ENCODE assay signal across 18 cellular contexts in the genomic region with DNA sequence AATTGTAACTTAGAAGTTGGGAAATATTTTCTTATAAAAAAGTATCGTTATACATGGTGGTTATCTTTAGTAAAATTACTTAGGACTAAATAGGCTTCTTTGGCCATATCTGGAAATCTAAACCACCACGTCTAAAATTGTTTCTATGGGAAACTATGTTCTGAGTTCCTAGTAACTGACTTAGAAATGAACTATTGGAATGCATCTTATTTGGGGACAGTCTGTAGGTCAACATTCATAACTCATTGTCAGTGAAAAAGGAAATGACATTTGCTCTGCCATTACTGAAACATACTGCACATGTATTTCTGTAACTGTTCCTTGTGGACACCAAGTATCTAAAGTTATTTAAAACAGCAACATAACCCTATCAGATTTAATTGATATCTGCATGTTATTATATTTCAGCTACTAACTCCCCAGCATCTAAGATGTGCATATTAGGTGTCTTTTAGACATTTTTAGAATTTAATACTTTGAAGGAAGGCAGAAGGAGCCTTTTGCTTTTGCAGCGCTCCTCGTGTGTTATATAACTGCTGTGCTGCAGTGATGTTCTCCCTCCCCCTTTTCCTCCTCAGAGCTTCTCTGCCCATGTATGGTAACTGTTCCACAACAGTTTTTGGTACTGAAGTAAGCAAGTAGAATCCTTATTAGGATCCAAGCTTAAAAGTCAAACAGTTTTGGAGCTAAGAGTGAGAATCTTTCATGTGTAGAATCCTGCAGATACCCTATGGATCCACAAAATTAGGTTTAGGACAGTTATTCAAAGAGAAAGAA. TPM values are rescaled to one million over a fixed set of nuclear protein-coding genes. Genes with fewer than 3 reads are reported as not detected.
DNase-seq lines count a peak whose midpoint lies in the region; ATAC-seq, FAIRE-seq and TF ChIP-seq lines count a peak whose summit lies in the region.
"Had no signal": no experiment of that assay in that cellular context is flagged by ENCODE, and none has a peak within 500 bp of the region (broad histone marks: within the 10 kb centered on the region; RNA-seq: fewer than 3 reads in every experiment).

No MANE protein-coding gene starts in this region.

- peaks cover 0 to 7% (median 1%) of the 10 kb centered on the region in 4 donors for H3K4me1 ChIP-seq in liver (ENCODE audit: control insufficient read depth in 4 of 4, insufficient read depth in 4 of 4, low read length in 3 of 4)
- peaks cover 15% of the 10 kb centered on the region for H3K4me1 ChIP-seq in HepG2 (ENCODE audit: insufficient read depth, low read length)
- H3K4me1 ChIP-seq in ascending aorta: peaks cover 0 to 11% of the 10 kb centered on the region in 2 donors
- H3K4me1 ChIP-seq in mesenchymal stem cell (ENCODE audit: control insufficient read depth, insufficient read depth, low read depth, low read length): no peaks in the 10 kb centered on the region
- H3K4me1 ChIP-seq: right atrium auricular region had no signal

- ATAC-seq in HepG2 (no peak), GM18505 (IDR thresholded peaks at IDR 0.05; ENCODE audit: unreplicated experiment) (no peak)
- ATAC-seq: stimulated activated memory B cell treated with anti-CD40 and anti-IgM and Interleukin-4, amounts not matched to agents 10 μg/mL and 1 μg/mL and 100 μg/mL, for 72 hours had no signal

- H3K4ac ChIP-seq in mesenchymal stem cell (ENCODE audit: low read depth in 1 of 2, low read length in 2 of 2): no peak overlapping the region

- no peak overlapping the region for H3K23ac ChIP-seq in mesenchymal stem cell (ENCODE audit: low read length in 2 of 2)

- H3K9ac ChIP-seq in liver (ENCODE audit: low read depth in 1 of 2, low read length in 2 of 2) (no peak overlapping the region), HepG2 (ENCODE audit: insufficient read depth, low read depth, low read length) (no peak overlapping the region), mesenchymal stem cell (ENCODE audit: low read length) (no peak overlapping the region)

- TF ChIP-seq POLR2A in HepG2 (IDR thresholded peaks at IDR 0.05; ENCODE audit: insufficient read depth in 1 of 2, low read depth in 2 of 2, low read length in 2 of 2): no peak
- no peak for TF ChIP-seq POLR2A in GM18505 (IDR thresholded peaks at IDR 0.05; ENCODE audit: borderline replicate concordance, extremely low read depth, insufficient read depth, insufficient read length)

- POLR2A ChIA-PET in HepG2 (lab: Yijun Ruan, JAX): no interaction called here

- in situ Hi-C loops in HepG2 (cut with HindIII; ENCODE audit: extremely low pct_ligation_motif_present, low pct_unique_long_range_greater_than_20kb): no loop called here

- no peak overlapping the region for H2BK15ac ChIP-seq in mesenchymal stem cell (ENCODE audit: low read depth, poor library complexity, severe bottlenecking)

- H4K8ac ChIP-seq in mesenchymal stem cell (ENCODE audit: low read length): no peak overlapping the region

- H4K91ac ChIP-seq in mesenchymal stem cell (ENCODE audit: low read length): no peak overlapping the region

- H3K18ac ChIP-seq in mesenchymal stem cell (ENCODE audit: low read depth in 1 of 2, low read length in 2 of 2): no peak overlapping the region

- H3K4me2 ChIP-seq in HepG2 (ENCODE audit: low read depth, low read length): no peak overlapping the region
- H3K4me2 ChIP-seq in mesenchymal stem cell (ENCODE audit: low read length, poor library complexity, severe bottlenecking): no peak overlapping the region

- intact Hi-C loops in HepG2 (cut with micrococcal nuclease; ENCODE audit: unreplicated experiment) (no loop called here), ascending aorta (cut with DNase I) (loop anchor here (2.0 kb wide), 1 partner anchor 18 kb away; no protein-coding TSS in a partner anchor)

- H3K14ac ChIP-seq in mesenchymal stem cell (ENCODE audit: low read length in 2 of 2): no peak overlapping the region

- H2AFZ ChIP-seq in HepG2 (ENCODE audit: low read length) (no peak overlapping the region), mesenchymal stem cell (ENCODE audit: low read depth, low read length) (no peak overlapping the region)

- no peak for TF ChIP-seq RAD21 in liver (IDR thresholded peaks at IDR 0.05)
- TF ChIP-seq RAD21 in HepG2 (CRISPR knock-in tag; IDR thresholded peaks at IDR 0.05): no peak

- H3K9me3 Mint-ChIP-seq in nephron: no peaks in the 10 kb centered on the region
- H3K9me3 Mint-ChIP-seq: stimulated activated memory B cell treated with anti-CD40 and anti-IgM and Interleukin-4, amounts not matched to agents 10 μg/mL and 1 μg/mL and 100 μg/mL, for 72 hours had no signal

- no peak for FAIRE-seq in HepG2 (lab: Jason Lieb, UNC)

- no TSS peak for BruUV-seq in HepG2 (replicated peaks; lab: Mats Ljungman, UMichigan)

- H3K36me3 ChIP-seq in liver (ENCODE audit: control insufficient read depth in 4 of 4, insufficient read depth in 3 of 4, low read depth in 1 of 4, low read length in 3 of 4): no peaks in the 10 kb centered on the region
- no peaks in the 10 kb centered on the region for H3K36me3 ChIP-seq in HepG2 (replicated peaks in 1 of 2; ENCODE audit: control insufficient read depth in 1 of 2, insufficient read depth in 2 of 2, low read length in 2 of 2)
- H3K36me3 ChIP-seq in ascending aorta: no peaks in the 10 kb centered on the region
- H3K36me3 ChIP-seq in mesenchymal stem cell (ENCODE audit: control insufficient read depth in 1 of 2, insufficient read depth in 2 of 2, low read depth in 1 of 2, low read length in 2 of 2): no peaks in the 10 kb centered on the region
- H3K36me3 ChIP-seq: heart right ventricle, right atrium auricular region had no signal

- H3K9me3 ChIP-seq in liver (ENCODE audit: control insufficient read depth in 4 of 4, low read length in 3 of 4) (no peaks in the 10 kb centered on the region), HepG2 (ENCODE audit: low read length) (no peaks in the 10 kb centered on the region), ascending aorta (no peaks in the 10 kb centered on the region), mesenchymal stem cell (ENCODE audit: control insufficient read depth, low read length) (no peaks in the 10 kb centered on the region)
- H3K9me3 ChIP-seq: heart right ventricle, right atrium auricular region had no signal

- no peaks in the 10 kb centered on the region for H3K27me3 ChIP-seq in liver (ENCODE audit: control insufficient read depth in 4 of 4, insufficient read depth in 4 of 4, low read length in 3 of 4)
- H3K27me3 ChIP-seq in HepG2 (ENCODE audit: control insufficient read depth in 1 of 2, insufficient read depth in 2 of 2, low read length in 2 of 2): no peaks in the 10 kb centered on the region
- no peaks in the 10 kb centered on the region for H3K27me3 ChIP-seq in ascending aorta
- H3K27me3 ChIP-seq in mesenchymal stem cell (ENCODE audit: control insufficient read depth in 1 of 2, insufficient read depth in 1 of 2, low read length in 2 of 2): peaks cover 0 to 3% of the 10 kb centered on the region in 2 experiments
- H3K27me3 ChIP-seq: heart right ventricle, right atrium auricular region had no signal

- H3K4me3 Mint-ChIP-seq in nephron: no peak overlapping the region
- H3K4me3 Mint-ChIP-seq: stimulated activated memory B cell treated with anti-CD40 and anti-IgM and Interleukin-4, amounts not matched to agents 10 μg/mL and 1 μg/mL and 100 μg/mL, for 72 hours had no signal

- H3K4me1 Mint-ChIP-seq in nephron: peaks cover 16% of the 10 kb centered on the region

- no peaks in the 10 kb centered on the region for H3K79me2 ChIP-seq in HepG2 (ENCODE audit: insufficient read depth, low read length)

- no peak for TF ChIP-seq CTCF in liver (IDR thresholded peaks at IDR 0.05; ENCODE audit: low read depth, low read length, missing input control)
- no peak for TF ChIP-seq CTCF in HepG2 (CRISPR knock-in tag; IDR thresholded peaks at IDR 0.05)
- TF ChIP-seq CTCF in ascending aorta (IDR thresholded peaks at IDR 0.05): no peak
- no peak for TF ChIP-seq CTCF in nephron (IDR thresholded peaks at IDR 0.05; ENCODE audit: unreplicated experiment in 3 of 3)

- CTCF ChIA-PET in HepG2 (lab: Yijun Ruan, JAX; ENCODE audit: low intra/inter-chr PET ratio, low total read pairs): no interaction called here

- no peak overlapping the region for H2BK5ac ChIP-seq in mesenchymal stem cell (ENCODE audit: low read depth, low read length, poor library complexity, severe bottlenecking)

- no peaks in the 10 kb centered on the region for H4K20me1 ChIP-seq in HepG2 (ENCODE audit: insufficient read depth, low read length)

- no peaks in the 10 kb centered on the region for H3K36me3 Mint-ChIP-seq in nephron (ENCODE audit: low read depth)
- H3K36me3 Mint-ChIP-seq: stimulated activated memory B cell treated with anti-CD40 and anti-IgM and Interleukin-4, amounts not matched to agents 10 μg/mL and 1 μg/mL and 100 μg/mL, for 72 hours had no signal

- no peak overlapping the region for H2AK5ac ChIP-seq in mesenchymal stem cell (ENCODE audit: low read length, severe bottlenecking)

- no peak overlapping the region for H2BK120ac ChIP-seq in mesenchymal stem cell (ENCODE audit: low read depth, low read length)

- peak overlapping the region; percentile 80 to 88 (median 87) for H3K27ac Mint-ChIP-seq in nephron

- H3K27ac ChIP-seq in liver (ENCODE audit: low read depth in 1 of 2, low read length in 2 of 2) (no peak overlapping the region), HepG2 (ENCODE audit: extremely low read length, insufficient read depth, low read length) (no peak overlapping the region), ascending aorta (peak overlapping the region; percentile 38 to 60), mesenchymal stem cell (ENCODE audit: low read length, poor library complexity, severe bottlenecking) (no peak overlapping the region)
- H3K27ac ChIP-seq: right atrium auricular region had no signal

- TF ChIP-seq EP300 in HepG2 (IDR thresholded peaks at IDR 0.05; ENCODE audit: low read depth in 2 of 2, low read length in 2 of 2) (no peak), HepG2 (CRISPR knock-in tag; IDR thresholded peaks at IDR 0.05; ENCODE audit: borderline replicate concordance) (no peak)

- no peak for DNase-seq in HepG2 (ENCODE audit: low spot score)
- no peak for DNase-seq in ascending aorta (ENCODE audit: low spot score in 2 of 2)
- DNase-seq in HUDEP-2 (lab: John Stamatoyannopoulos, UW; ENCODE audit: unreplicated experiment in 76 of 76): no peak
- DNase-seq in mesenchymal stem cell: no peak
- no peak for DNase-seq in iPS-NIHi11 (ENCODE audit: low spot score)
- DNase-seq: ACHN; activated naive CD4-positive, alpha-beta T cell treated with anti-CD3 and anti-CD28 coated beads, Interleukin-2, amount 50 U/mL, for 16 hours; cerebellar nuclear complex; DMS153; heart right ventricle; MV-4-11; NK-92 treated with Interleukin-12 subunit alpha and Interleukin-12 subunit beta, amount 100 ng/mL, for 24 hours; SHP77 had no signal

- H2BK12ac ChIP-seq in mesenchymal stem cell (ENCODE audit: low read length in 2 of 2): no peak overlapping the region

- no peaks in the 10 kb centered on the region for H3K79me1 ChIP-seq in mesenchymal stem cell (replicated peaks; ENCODE audit: low read length, poor library complexity, severe bottlenecking)

- WGBS in liver: 68% methylated on average over 4 of the region's 4 CpGs
- 24% methylated on average over 4 of the region's 4 CpGs for WGBS in HepG2 (ENCODE audit: low lambda C conversion rate)
- no CpG with 5 or more reads among the region's 4 CpGs for WGBS in mesenchymal stem cell

- H3K4me3 ChIP-seq in liver (ENCODE audit: low read depth in 1 of 3, low read length in 3 of 3) (no peak overlapping the region), HepG2 (replicated peaks in 1 of 3; ENCODE audit: insufficient read depth in 1 of 3, low read depth in 2 of 3, low read length in 3 of 3) (no peak overlapping the region), ascending aorta (no peak overlapping the region), mesenchymal stem cell (ENCODE audit: insufficient read depth in 1 of 2, low read depth in 1 of 2, low read length in 2 of 2) (no peak overlapping the region)
- H3K4me3 ChIP-seq: heart right ventricle, right atrium auricular region had no signal

- no peaks in the 10 kb centered on the region for H3K27me3 Mint-ChIP-seq in nephron (ENCODE audit: low read depth)
- H3K27me3 Mint-ChIP-seq: stimulated activated memory B cell treated with anti-CD40 and anti-IgM and Interleukin-4, amounts not matched to agents 10 μg/mL and 1 μg/mL and 100 μg/mL, for 72 hours had no signal

RNA-seq across cellular contexts. Expression of a gene that starts 37.2 kb away (rescaled TPM):
- total RNA-seq in liver (10 to 100 TPM; 18.7 to 41.3 TPM), HepG2 (2016; rRNA removed; fragmentation: Illumina TruSeq; extraction: Trizol) (2.4 and 4.5 TPM in 2 replicates), ascending aorta (6.9 TPM)
- polyA plus RNA-seq in liver (1 to 10 TPM; 4.9 to 7.2 TPM), HepG2 (2011; rRNA removed) (2.2 and 2.8 TPM in 2 replicates)
- total RNA-seq in HepG2 (2016; cell fraction: cytosol; rRNA removed; fragmentation: Illumina TruSeq; extraction: Trizol; ENCODE audit: low read depth): 1.2 and 1.4 TPM in 2 replicates
- total RNA-seq in HepG2 (2016; cell fraction: insoluble cytoplasmic fraction; rRNA removed; fragmentation: Illumina TruSeq; extraction: Trizol): 2.7 and 4.5 TPM in 2 replicates
- total RNA-seq in HepG2 (2016; cell fraction: membrane; rRNA removed; fragmentation: Illumina TruSeq; extraction: Trizol): 1.1 and 2.7 TPM in 2 replicates
- total RNA-seq in HepG2 (2016; cell fraction: nucleus; rRNA removed; fragmentation: Illumina TruSeq; extraction: Trizol): 10.8 and 10.9 TPM in 2 replicates
- polyA plus RNA-seq in HepG2 (2011; cell fraction: cytosol; rRNA removed): 1.3 and 2.2 TPM in 2 replicates
- 4.1 and 4.5 TPM in 2 replicates for polyA plus RNA-seq in HepG2 (2011; cell fraction: nucleus; rRNA removed)
- polyA plus RNA-seq in HepG2 (2012): 2.3 and 5.2 TPM in 2 replicates
- 0.16 and 0.25 TPM in 2 replicates for polyA plus RNA-seq in HepG2 (2016; cell fraction: cytosol; fragmentation: Illumina TruSeq; extraction: Trizol; ENCODE audit: low read depth)
- polyA plus RNA-seq in HepG2 (2016; cell fraction: insoluble cytoplasmic fraction; fragmentation: Illumina TruSeq; extraction: Trizol; ENCODE audit: low read depth): 1.7 and 2.1 TPM in 2 replicates
- 0.18 and 0.30 TPM in 2 replicates for polyA plus RNA-seq in HepG2 (2016; cell fraction: membrane; fragmentation: Illumina TruSeq; extraction: Trizol; ENCODE audit: low read depth)
- 6.6 and 8.4 TPM in 2 replicates for polyA plus RNA-seq in HepG2 (2016; cell fraction: nucleus; fragmentation: Illumina TruSeq; extraction: Trizol; ENCODE audit: insufficient read depth, low read depth)
- 5.2 and 8.7 TPM in 2 replicates for polyA minus RNA-seq in HepG2 (2011; rRNA and poly(A)+ RNA removed; ENCODE audit: low replicate concordance)
- 3.6 and 7.2 TPM in 2 replicates for polyA minus RNA-seq in HepG2 (2011; cell fraction: cytosol; rRNA and poly(A)+ RNA removed)
- polyA minus RNA-seq in HepG2 (2011; cell fraction: nucleus; rRNA and poly(A)+ RNA removed): 10.8 and 14.8 TPM in 2 replicates
- 3.8 TPM for polyA plus RNA-seq in mesenchymal stem cell (2013, experiment 1 of 2)
- 3.5 TPM for polyA plus RNA-seq in mesenchymal stem cell (2013, experiment 2 of 2)

Comparison
In these comparisons a context has a peak if more than half of its experiments do, and no peak if none do; other contexts are left out.
1. H3K27ac ChIP-seq: peak in ascending aorta (2 of 2); none in liver (0 of 2), HepG2 (single experiment) and mesenchymal stem cell (single experiment).